Comparison of ENCODE assay signal across 1 cellular context in genomic region chr6:99424761-99425646, GRCh38.
A peak's percentile ranks its signal among the peaks of the same experiment; 100 is the strongest.
TF ChIP-seq lines count a peak whose summit lies in the region.

Gene PNISR, minus strand, starts transcription at chr6:99425308. Its CDS starts 10,649 bp downstream, at chr6:99414659.

TF ChIP-seq in GM12878, 131 proteins besides CTCF, POLR2A, EP300 and RAD21 (continued from another document and continues in another):
- TF ChIP-seq, protein P1, sequence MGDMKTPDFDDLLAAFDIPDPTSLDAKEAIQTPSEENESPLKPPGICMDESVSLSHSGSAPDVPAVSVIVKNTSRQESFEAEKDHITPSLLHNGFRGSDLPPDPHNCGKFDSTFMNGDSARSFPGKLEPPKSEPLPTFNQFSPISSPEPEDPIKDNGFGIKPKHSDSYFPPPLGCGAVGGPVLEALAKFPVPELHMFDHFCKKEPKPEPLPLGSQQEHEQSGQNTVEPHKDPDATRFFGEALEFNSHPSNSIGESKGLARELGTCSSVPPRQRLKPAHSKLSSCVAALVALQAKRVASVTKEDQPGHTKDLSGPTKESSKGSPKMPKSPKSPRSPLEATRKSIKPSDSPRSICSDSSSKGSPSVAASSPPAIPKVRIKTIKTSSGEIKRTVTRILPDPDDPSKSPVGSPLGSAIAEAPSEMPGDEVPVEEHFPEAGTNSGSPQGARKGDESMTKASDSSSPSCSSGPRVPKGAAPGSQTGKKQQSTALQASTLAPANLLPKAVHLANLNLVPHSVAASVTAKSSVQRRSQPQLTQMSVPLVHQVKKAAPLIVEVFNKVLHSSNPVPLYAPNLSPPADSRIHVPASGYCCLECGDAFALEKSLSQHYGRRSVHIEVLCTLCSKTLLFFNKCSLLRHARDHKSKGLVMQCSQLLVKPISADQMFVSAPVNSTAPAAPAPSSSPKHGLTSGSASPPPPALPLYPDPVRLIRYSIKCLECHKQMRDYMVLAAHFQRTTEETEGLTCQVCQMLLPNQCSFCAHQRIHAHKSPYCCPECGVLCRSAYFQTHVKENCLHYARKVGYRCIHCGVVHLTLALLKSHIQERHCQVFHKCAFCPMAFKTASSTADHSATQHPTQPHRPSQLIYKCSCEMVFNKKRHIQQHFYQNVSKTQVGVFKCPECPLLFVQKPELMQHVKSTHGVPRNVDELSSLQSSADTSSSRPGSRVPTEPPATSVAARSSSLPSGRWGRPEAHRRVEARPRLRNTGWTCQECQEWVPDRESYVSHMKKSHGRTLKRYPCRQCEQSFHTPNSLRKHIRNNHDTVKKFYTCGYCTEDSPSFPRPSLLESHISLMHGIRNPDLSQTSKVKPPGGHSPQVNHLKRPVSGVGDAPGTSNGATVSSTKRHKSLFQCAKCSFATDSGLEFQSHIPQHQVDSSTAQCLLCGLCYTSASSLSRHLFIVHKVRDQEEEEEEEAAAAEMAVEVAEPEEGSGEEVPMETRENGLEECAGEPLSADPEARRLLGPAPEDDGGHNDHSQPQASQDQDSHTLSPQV (IDR thresholded peaks at IDR 0.05) = no peak
- TF ChIP-seq EED (IDR thresholded peaks at IDR 0.05; ENCODE audit: low read depth) (peak; percentile 49), SP1 (IDR thresholded peaks at IDR 0.05; ENCODE audit: low read depth, low read length) (no peak), HCFC1 (IDR thresholded peaks at IDR 0.05; ENCODE audit: low read length) (peak; percentile 80), POLR2AphosphoS5 (IDR thresholded peaks at IDR 0.05; ENCODE audit: low read length) (peak; percentile 98), MYB (IDR thresholded peaks at IDR 0.05; ENCODE audit: borderline replicate concordance, low read depth, low read length) (no peak), TARDBP (IDR thresholded peaks at IDR 0.05; ENCODE audit: borderline replicate concordance) (peak; percentile 79; the same call in 1 of the 2 replicates), ETV6 (conservative IDR thresholded peaks at IDR 0.05 in 1 of 2, IDR thresholded peaks at IDR 0.05 in 1 of 2; ENCODE audit: borderline replicate concordance in 1 of 2, low read depth in 1 of 2) (no peak), CREB1 (IDR thresholded peaks at IDR 0.05; ENCODE audit: low read depth) (peak; percentile 85), TAF1 (IDR thresholded peaks at IDR 0.05; ENCODE audit: borderline replicate concordance, low read depth, low read length) (no peak), RB1 (IDR thresholded peaks at IDR 0.05; ENCODE audit: borderline replicate concordance) (peak; percentile 78), CBX3 (IDR thresholded peaks at IDR 0.05; ENCODE audit: borderline replicate concordance, low read depth) (no peak), RBBP5 (conservative IDR thresholded peaks at IDR 0.05) (0 out of 2 replicates have a peak, but pooled peaks have one; percentile 31), MYC (IDR thresholded peaks at IDR 0.05; ENCODE audit: insufficient read depth, insufficient read length, insufficient replicate concordance, low read length, severe bottlenecking) (no peak), HDAC6 (IDR thresholded peaks at IDR 0.05; ENCODE audit: unreplicated experiment) (peak; percentile 41), CHD4 (IDR thresholded peaks at IDR 0.05) (no peak), CREM (IDR thresholded peaks at IDR 0.05; ENCODE audit: low read depth) (peak; percentile 60; the same call in 1 of the 2 replicates), NFIC (IDR thresholded peaks at IDR 0.05; ENCODE audit: low read depth, low read length) (0 out of 2 replicates have a peak, but pooled peaks have one; percentile 35), NR2C2 (IDR thresholded peaks at IDR 0.05; ENCODE audit: borderline replicate concordance, control insufficient read depth, insufficient read length, low read depth) (peak; percentile 69), PBX3 (IDR thresholded peaks at IDR 0.05; ENCODE audit: insufficient replicate concordance, low read depth, low read length) (peak; percentile 78), ZNF217 (IDR thresholded peaks at IDR 0.05) (no peak), SPI1 (IDR thresholded peaks at IDR 0.05; ENCODE audit: borderline replicate concordance, insufficient read depth, low read depth, low read length) (no peak), MEF2B (IDR thresholded peaks at IDR 0.05; ENCODE audit: partially characterized antibody, poor library complexity, severe bottlenecking) (peak; percentile 30), STAT1 (conservative IDR thresholded peaks at IDR 0.05) (no peak; the same call in 1 of the 2 replicates), TCF7 (IDR thresholded peaks at IDR 0.05; ENCODE audit: borderline replicate concordance) (no peak), CUX1 (IDR thresholded peaks at IDR 0.05; ENCODE audit: insufficient replicate concordance, low read depth, low read length) (no peak), MXI1 (IDR thresholded peaks at IDR 0.05; ENCODE audit: low read depth, low read length) (no peak; the same call in none of the 2 replicates), ATF2 (IDR thresholded peaks at IDR 0.05; ENCODE audit: low read length) (peak; percentile 32; the same call in 1 of the 2 replicates)
- TF ChIP-seq, protein P2, sequence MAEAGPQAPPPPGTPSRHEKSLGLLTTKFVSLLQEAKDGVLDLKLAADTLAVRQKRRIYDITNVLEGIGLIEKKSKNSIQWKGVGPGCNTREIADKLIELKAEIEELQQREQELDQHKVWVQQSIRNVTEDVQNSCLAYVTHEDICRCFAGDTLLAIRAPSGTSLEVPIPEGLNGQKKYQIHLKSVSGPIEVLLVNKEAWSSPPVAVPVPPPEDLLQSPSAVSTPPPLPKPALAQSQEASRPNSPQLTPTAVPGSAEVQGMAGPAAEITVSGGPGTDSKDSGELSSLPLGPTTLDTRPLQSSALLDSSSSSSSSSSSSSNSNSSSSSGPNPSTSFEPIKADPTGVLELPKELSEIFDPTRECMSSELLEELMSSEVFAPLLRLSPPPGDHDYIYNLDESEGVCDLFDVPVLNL (IDR thresholded peaks at IDR 0.05; ENCODE audit: low read depth, low read length) = no peak
- TF ChIP-seq, protein P3, sequence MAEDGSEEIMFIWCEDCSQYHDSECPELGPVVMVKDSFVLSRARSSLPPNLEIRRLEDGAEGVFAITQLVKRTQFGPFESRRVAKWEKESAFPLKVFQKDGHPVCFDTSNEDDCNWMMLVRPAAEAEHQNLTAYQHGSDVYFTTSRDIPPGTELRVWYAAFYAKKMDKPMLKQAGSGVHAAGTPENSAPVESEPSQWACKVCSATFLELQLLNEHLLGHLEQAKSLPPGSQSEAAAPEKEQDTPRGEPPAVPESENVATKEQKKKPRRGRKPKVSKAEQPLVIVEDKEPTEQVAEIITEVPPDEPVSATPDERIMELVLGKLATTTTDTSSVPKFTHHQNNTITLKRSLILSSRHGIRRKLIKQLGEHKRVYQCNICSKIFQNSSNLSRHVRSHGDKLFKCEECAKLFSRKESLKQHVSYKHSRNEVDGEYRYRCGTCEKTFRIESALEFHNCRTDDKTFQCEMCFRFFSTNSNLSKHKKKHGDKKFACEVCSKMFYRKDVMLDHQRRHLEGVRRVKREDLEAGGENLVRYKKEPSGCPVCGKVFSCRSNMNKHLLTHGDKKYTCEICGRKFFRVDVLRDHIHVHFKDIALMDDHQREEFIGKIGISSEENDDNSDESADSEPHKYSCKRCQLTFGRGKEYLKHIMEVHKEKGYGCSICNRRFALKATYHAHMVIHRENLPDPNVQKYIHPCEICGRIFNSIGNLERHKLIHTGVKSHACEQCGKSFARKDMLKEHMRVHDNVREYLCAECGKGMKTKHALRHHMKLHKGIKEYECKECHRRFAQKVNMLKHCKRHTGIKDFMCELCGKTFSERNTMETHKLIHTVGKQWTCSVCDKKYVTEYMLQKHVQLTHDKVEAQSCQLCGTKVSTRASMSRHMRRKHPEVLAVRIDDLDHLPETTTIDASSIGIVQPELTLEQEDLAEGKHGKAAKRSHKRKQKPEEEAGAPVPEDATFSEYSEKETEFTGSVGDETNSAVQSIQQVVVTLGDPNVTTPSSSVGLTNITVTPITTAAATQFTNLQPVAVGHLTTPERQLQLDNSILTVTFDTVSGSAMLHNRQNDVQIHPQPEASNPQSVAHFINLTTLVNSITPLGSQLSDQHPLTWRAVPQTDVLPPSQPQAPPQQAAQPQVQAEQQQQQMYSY (CRISPR knock-in tag; IDR thresholded peaks at IDR 0.05) = no peak
- TF ChIP-seq, protein P4, sequence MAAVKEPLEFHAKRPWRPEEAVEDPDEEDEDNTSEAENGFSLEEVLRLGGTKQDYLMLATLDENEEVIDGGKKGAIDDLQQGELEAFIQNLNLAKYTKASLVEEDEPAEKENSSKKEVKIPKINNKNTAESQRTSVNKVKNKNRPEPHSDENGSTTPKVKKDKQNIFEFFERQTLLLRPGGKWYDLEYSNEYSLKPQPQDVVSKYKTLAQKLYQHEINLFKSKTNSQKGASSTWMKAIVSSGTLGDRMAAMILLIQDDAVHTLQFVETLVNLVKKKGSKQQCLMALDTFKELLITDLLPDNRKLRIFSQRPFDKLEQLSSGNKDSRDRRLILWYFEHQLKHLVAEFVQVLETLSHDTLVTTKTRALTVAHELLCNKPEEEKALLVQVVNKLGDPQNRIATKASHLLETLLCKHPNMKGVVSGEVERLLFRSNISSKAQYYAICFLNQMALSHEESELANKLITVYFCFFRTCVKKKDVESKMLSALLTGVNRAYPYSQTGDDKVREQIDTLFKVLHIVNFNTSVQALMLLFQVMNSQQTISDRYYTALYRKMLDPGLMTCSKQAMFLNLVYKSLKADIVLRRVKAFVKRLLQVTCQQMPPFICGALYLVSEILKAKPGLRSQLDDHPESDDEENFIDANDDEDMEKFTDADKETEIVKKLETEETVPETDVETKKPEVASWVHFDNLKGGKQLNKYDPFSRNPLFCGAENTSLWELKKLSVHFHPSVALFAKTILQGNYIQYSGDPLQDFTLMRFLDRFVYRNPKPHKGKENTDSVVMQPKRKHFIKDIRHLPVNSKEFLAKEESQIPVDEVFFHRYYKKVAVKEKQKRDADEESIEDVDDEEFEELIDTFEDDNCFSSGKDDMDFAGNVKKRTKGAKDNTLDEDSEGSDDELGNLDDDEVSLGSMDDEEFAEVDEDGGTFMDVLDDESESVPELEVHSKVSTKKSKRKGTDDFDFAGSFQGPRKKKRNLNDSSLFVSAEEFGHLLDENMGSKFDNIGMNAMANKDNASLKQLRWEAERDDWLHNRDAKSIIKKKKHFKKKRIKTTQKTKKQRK (IDR thresholded peaks at IDR 0.05; ENCODE audit: low read depth, low read length) = no peak
- TF ChIP-seq, protein P5, sequence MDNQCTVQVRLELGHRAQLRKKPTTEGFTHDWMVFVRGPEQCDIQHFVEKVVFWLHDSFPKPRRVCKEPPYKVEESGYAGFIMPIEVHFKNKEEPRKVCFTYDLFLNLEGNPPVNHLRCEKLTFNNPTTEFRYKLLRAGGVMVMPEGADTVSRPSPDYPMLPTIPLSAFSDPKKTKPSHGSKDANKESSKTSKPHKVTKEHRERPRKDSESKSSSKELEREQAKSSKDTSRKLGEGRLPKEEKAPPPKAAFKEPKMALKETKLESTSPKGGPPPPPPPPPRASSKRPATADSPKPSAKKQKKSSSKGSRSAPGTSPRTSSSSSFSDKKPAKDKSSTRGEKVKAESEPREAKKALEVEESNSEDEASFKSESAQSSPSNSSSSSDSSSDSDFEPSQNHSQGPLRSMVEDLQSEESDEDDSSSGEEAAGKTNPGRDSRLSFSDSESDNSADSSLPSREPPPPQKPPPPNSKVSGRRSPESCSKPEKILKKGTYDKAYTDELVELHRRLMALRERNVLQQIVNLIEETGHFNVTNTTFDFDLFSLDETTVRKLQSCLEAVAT (IDR thresholded peaks at IDR 0.05) = no peak
- TF ChIP-seq, protein P6, sequence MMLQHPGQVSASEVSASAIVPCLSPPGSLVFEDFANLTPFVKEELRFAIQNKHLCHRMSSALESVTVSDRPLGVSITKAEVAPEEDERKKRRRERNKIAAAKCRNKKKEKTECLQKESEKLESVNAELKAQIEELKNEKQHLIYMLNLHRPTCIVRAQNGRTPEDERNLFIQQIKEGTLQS (IDR thresholded peaks at IDR 0.05; ENCODE audit: borderline replicate concordance, extremely low read depth, low read depth, low read length) = 0 out of 2 replicates have a peak, but pooled peaks have one; percentile 47
